ENCODE assay signal across 1 cellular context in genomic region chr6:36122495-36123269, GRCh38.
TF ChIP-seq lines count a peak whose summit lies in the region.

No MANE protein-coding gene starts in this region.

TF ChIP-seq in K562, 482 proteins besides CTCF, POLR2A, EP300 and RAD21 (continued from another document and continues in another):
- TF ChIP-seq ZNF639 (CRISPR knock-in tag; conservative IDR thresholded peaks at IDR 0.05 in 1 of 2, IDR thresholded peaks at IDR 0.05 in 1 of 2) (no peak), SRSF1 (IDR thresholded peaks at IDR 0.05; ENCODE audit: low read depth, low read length) (no peak), ZNF280B (CRISPR knock-in tag; IDR thresholded peaks at IDR 0.05) (no peak), HDAC3 (IDR thresholded peaks at IDR 0.05; ENCODE audit: borderline replicate concordance, partially characterized antibody) (no peak), STAT5A (IDR thresholded peaks at IDR 0.05; ENCODE audit: borderline replicate concordance, low read length) (no peak), CBX8 (IDR thresholded peaks at IDR 0.05; ENCODE audit: borderline replicate concordance, extremely low read depth, low read depth, low read length, poor library complexity, severe bottlenecking) (no peak), RNF219 (CRISPR knock-in tag; IDR thresholded peaks at IDR 0.05) (no peak), ELF1 (tag; IDR thresholded peaks at IDR 0.05) (no peak), ZNF253 (CRISPR knock-in tag; conservative IDR thresholded peaks at IDR 0.05) (no peak), HNRNPK (IDR thresholded peaks at IDR 0.05; ENCODE audit: low read depth, low read length, poor library complexity, severe bottlenecking) (no peak), ZNF695 (CRISPR knock-in tag; IDR thresholded peaks at IDR 0.05) (no peak), AFF1 (IDR thresholded peaks at IDR 0.05; ENCODE audit: low read depth in 1 of 2, partially characterized antibody in 2 of 2) (no peak), CREB3 (tag; conservative IDR thresholded peaks at IDR 0.05; ENCODE audit: low read depth) (no peak), PRMT5 (CRISPR knock-in tag; IDR thresholded peaks at IDR 0.05) (no peak), SNAPC5 (CRISPR knock-in tag; IDR thresholded peaks at IDR 0.05) (no peak), DEAF1 (CRISPR knock-in tag; IDR thresholded peaks at IDR 0.05) (no peak), LARP7 (IDR thresholded peaks at IDR 0.05) (no peak), MGA (IDR thresholded peaks at IDR 0.05) (no peak), TAF1 (IDR thresholded peaks at IDR 0.05; ENCODE audit: control insufficient read depth, extremely low read depth, insufficient read depth, low read length, severe bottlenecking) (no peak), TSC22D4 (tag; IDR thresholded peaks at IDR 0.05) (0 out of 2 replicates have a peak, but pooled peaks have one; percentile 52), SOX6 (IDR thresholded peaks at IDR 0.05) (no peak), NRF1 (conservative IDR thresholded peaks at IDR 0.05 in 1 of 2, IDR thresholded peaks at IDR 0.05 in 1 of 2) (no peak), BMI1 (IDR thresholded peaks at IDR 0.05; ENCODE audit: low read length) (no peak), E2F6 (IDR thresholded peaks at IDR 0.05; ENCODE audit: borderline replicate concordance in 1 of 2, extremely low read depth in 1 of 2, insufficient read depth in 1 of 2, insufficient read length in 1 of 2, low read depth in 1 of 2, low read length in 1 of 2, poor library complexity in 1 of 2, severe bottlenecking in 1 of 2) (no peak), ZNF263 (CRISPR knock-in tag; IDR thresholded peaks at IDR 0.05; ENCODE audit: borderline replicate concordance) (peak; percentile 30; the same call in 1 of the 2 replicates), SRF (CRISPR knock-in tag; IDR thresholded peaks at IDR 0.05) (no peak), PHF8 (IDR thresholded peaks at IDR 0.05; ENCODE audit: borderline replicate concordance, low read length) (no peak)
